In the genomic region with DNA sequence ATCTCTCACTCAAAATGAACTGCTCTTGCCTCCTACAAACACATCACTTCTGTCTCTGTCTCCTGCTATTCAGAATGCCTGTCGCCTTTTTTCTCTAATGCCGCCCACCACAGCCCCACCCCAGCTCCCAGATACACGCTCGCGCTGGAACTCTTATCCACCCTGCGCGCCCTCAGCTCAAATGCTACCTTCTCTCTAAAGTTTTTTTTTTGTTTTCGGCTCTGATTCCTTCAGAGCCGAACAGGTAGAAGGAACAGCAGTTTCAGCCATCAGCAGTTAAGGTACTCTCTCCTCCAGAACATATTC, we compare ENCODE assay signal across 8 cellular contexts. TPM values are rescaled to one million over a fixed set of nuclear protein-coding genes. Genes with fewer than 3 reads are reported as not detected.
DNase-seq lines count a peak whose midpoint lies in the region; ATAC-seq and TF ChIP-seq lines count a peak whose summit lies in the region.

No MANE protein-coding gene starts in this region.

- DNase-seq in MM.1S: no peak
- no peak for DNase-seq in astrocyte of the cerebellum (ENCODE audit: low read depth)
- DNase-seq in stomach: no peak
- DNase-seq in NCI-H1417 (lab: John Stamatoyannopoulos, UW): no peak
- no peak for DNase-seq in NCI-H524 treated with DMSO at 0.1 percent for 48 hours (lab: John Stamatoyannopoulos, UW)

- peak overlapping the region; percentile 90 for H2AFZ ChIP-seq in MM.1S (ENCODE audit: low read length)

- H3K4me1 ChIP-seq in MM.1S (ENCODE audit: low read length) (peaks cover 38% of the 10 kb centered on the region), stomach (peaks cover 22 to 53% (median 36%) of the 10 kb centered on the region in 4 donors)

- in situ Hi-C loops in astrocyte of the cerebellum (cut with HindIII; ENCODE audit: low sequenced_read_pairs): no loop called here

- no peaks in the 10 kb centered on the region for H3K9me2 ChIP-seq in MM.1S (replicated peaks; ENCODE audit: insufficient read depth, low read length)

- intact Hi-C loops in stomach (cut with DNase I; ENCODE audit: low total_unique reads): loop anchor here (10.0 kb wide), 1 partner anchor 100 kb away; no protein-coding TSS in a partner anchor

- H3K27me3 ChIP-seq in MM.1S (replicated peaks; ENCODE audit: insufficient read depth, low read length) (no peaks in the 10 kb centered on the region), layer of hippocampus (ENCODE audit: control insufficient read depth, insufficient read depth, low read length) (no peaks in the 10 kb centered on the region), stomach (no peaks in the 10 kb centered on the region)

- 0 to 1% (median 0%) methylated on average over 9 of the region's 9 CpGs for WGBS in stomach, 5 donors

- no peaks in the 10 kb centered on the region for H3K36me3 ChIP-seq in MM.1S (replicated peaks; ENCODE audit: insufficient read depth, low read length)
- H3K36me3 ChIP-seq in stomach: no peaks in the 10 kb centered on the region

- H3K79me2 ChIP-seq in MM.1S (ENCODE audit: low read length): peaks cover 19% of the 10 kb centered on the region

- peak overlapping the region; percentile 69 for H3K4me3 ChIP-seq in MM.1S (ENCODE audit: low read length)
- H3K4me3 ChIP-seq in astrocyte of the cerebellum (ENCODE audit: low read depth, low read length): peak overlapping the region; percentile 62
- H3K4me3 ChIP-seq in stomach: peak overlapping the region; percentile 59 to 75 (median 70)

- H3K27ac ChIP-seq in C4-2B (peak overlapping the region; percentile 80), MM.1S (ENCODE audit: low read length) (peak overlapping the region; percentile 75), layer of hippocampus (ENCODE audit: low read depth, low read length) (peak overlapping the region; percentile 90), stomach (peak overlapping the region; percentile 95 to 98 (median 97))

- no peaks in the 10 kb centered on the region for H3K9me3 ChIP-seq in MM.1S (replicated peaks; ENCODE audit: insufficient read depth, low read length)
- H3K9me3 ChIP-seq in stomach: no peaks in the 10 kb centered on the region

- H3K9ac ChIP-seq in MM.1S (ENCODE audit: low read length): peak overlapping the region; percentile 72

- no peak for TF ChIP-seq EP300 in stomach (IDR thresholded peaks at IDR 0.05)

- peak overlapping the region; percentile 78 for H3K4me2 ChIP-seq in MM.1S (ENCODE audit: low read depth, low read length)

- no peak for TF ChIP-seq CTCF in C4-2B (conservative IDR thresholded peaks at IDR 0.05)
- TF ChIP-seq CTCF in MM.1S (IDR thresholded peaks at IDR 0.05; ENCODE audit: low read length): no peak
- no peak for TF ChIP-seq CTCF in astrocyte of the cerebellum (IDR thresholded peaks at IDR 0.05; ENCODE audit: low read depth, low read length, missing control alignments)
- no peak for TF ChIP-seq CTCF in stomach (IDR thresholded peaks at IDR 0.05)

- no peak for TF ChIP-seq POLR2A in stomach (IDR thresholded peaks at IDR 0.05)

- peaks cover 63% of the 10 kb centered on the region for H3F3A ChIP-seq in MM.1S (ENCODE audit: insufficient read depth, low read length)

- ATAC-seq in HG03457 (IDR thresholded peaks at IDR 0.05; ENCODE audit: unreplicated experiment): no peak

- H4K20me1 ChIP-seq in MM.1S (ENCODE audit: insufficient read depth, low read length): no peaks in the 10 kb centered on the region

RNA-seq across cellular contexts. Expression of gene SOS1, which starts 3.9 kb away (rescaled TPM):
- total RNA-seq in stomach: 10 to 100 TPM in 4 of 5 donors, 1 to 10 TPM in 1; 5.2 to 46.4 (median 39.7) TPM
- polyA plus RNA-seq in stomach: 1 to 10 TPM; 4.5 to 6.3 (median 6.3) TPM
